8 cellular contexts compared by ENCODE assay signal in genomic region chr12:93137656-93138612, GRCh38.
A peak's percentile ranks its signal among the peaks of the same experiment; 100 is the strongest.
DNase-seq lines count a peak whose midpoint lies in the region; ATAC-seq and TF ChIP-seq lines count a peak whose summit lies in the region.

No MANE protein-coding gene starts in this region.

- no peaks in the 10 kb centered on the region for H3K36me3 ChIP-seq in liver (ENCODE audit: control insufficient read depth in 4 of 4, insufficient read depth in 3 of 4, low read depth in 1 of 4, low read length in 3 of 4)

- TF ChIP-seq CTCF in liver (IDR thresholded peaks at IDR 0.05; ENCODE audit: low read depth, low read length, missing input control): no peak

- H3K27ac ChIP-seq in liver (ENCODE audit: low read depth in 1 of 2, low read length in 2 of 2): peak overlapping the region; percentile 53 to 68

- WGBS in liver: 80% methylated on average over 6 of the region's 6 CpGs

- no peak overlapping the region for H3K9ac ChIP-seq in liver (ENCODE audit: low read depth in 1 of 2, low read length in 2 of 2)

- peaks cover 5 to 59% (median 36%) of the 10 kb centered on the region in 4 donors for H3K4me1 ChIP-seq in liver (ENCODE audit: control insufficient read depth in 4 of 4, insufficient read depth in 4 of 4, low read length in 3 of 4)

- DNase-seq in SIG-M5 treated with dmso at 0.1 percent for 504 hours (lab: John Stamatoyannopoulos, UW; ENCODE audit: unreplicated experiment) (peak; percentile 71), NCI-H2196 (lab: John Stamatoyannopoulos, UW; ENCODE audit: unreplicated experiment) (no peak), DMS114 treated with DMSO at 0.1 percent for 48 hours (lab: John Stamatoyannopoulos, UW; ENCODE audit: unreplicated experiment) (no peak), SHP77 (lab: John Stamatoyannopoulos, UW) (no peak), DMS79 treated with DMSO at 0.1 percent for 48 hours (lab: John Stamatoyannopoulos, UW) (no peak)

- ATAC-seq in GM18498 (IDR thresholded peaks at IDR 0.05; ENCODE audit: unreplicated experiment): peak; percentile 53
- peak; percentile 67 for ATAC-seq in HG02610 (IDR thresholded peaks at IDR 0.05; ENCODE audit: unreplicated experiment)

- no peak overlapping the region for H3K4me3 ChIP-seq in liver (ENCODE audit: low read depth in 1 of 3, low read length in 3 of 3)

- peak in 1 of 2 donors; percentile 26 for TF ChIP-seq RAD21 in liver (IDR thresholded peaks at IDR 0.05)

- H3K9me3 ChIP-seq in liver (ENCODE audit: control insufficient read depth in 4 of 4, low read length in 3 of 4): no peaks in the 10 kb centered on the region

- H3K27me3 ChIP-seq in liver (ENCODE audit: control insufficient read depth in 4 of 4, insufficient read depth in 4 of 4, low read length in 3 of 4): no peaks in the 10 kb centered on the region

TF ChIP-seq in liver, 16 proteins besides CTCF, POLR2A, EP300 and RAD21:
- TF ChIP-seq RXRA (IDR thresholded peaks at IDR 0.05) (peak; percentile 25 to 71), HNF4A (conservative IDR thresholded peaks at IDR 0.05) (peak; percentile 30 to 33), JUND (IDR thresholded peaks at IDR 0.05) (no peak), FOXA2 (IDR thresholded peaks at IDR 0.05) (peak; percentile 26), YY1 (IDR thresholded peaks at IDR 0.05) (peak; percentile 54), FOXA1 (IDR thresholded peaks at IDR 0.05) (no peak), SP1 (IDR thresholded peaks at IDR 0.05) (peak; percentile 35)
- TF ChIP-seq, protein P1, sequence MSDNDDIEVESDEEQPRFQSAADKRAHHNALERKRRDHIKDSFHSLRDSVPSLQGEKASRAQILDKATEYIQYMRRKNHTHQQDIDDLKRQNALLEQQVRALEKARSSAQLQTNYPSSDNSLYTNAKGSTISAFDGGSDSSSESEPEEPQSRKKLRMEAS (IDR thresholded peaks at IDR 0.05): peak; percentile 28
